In the genomic region with DNA sequence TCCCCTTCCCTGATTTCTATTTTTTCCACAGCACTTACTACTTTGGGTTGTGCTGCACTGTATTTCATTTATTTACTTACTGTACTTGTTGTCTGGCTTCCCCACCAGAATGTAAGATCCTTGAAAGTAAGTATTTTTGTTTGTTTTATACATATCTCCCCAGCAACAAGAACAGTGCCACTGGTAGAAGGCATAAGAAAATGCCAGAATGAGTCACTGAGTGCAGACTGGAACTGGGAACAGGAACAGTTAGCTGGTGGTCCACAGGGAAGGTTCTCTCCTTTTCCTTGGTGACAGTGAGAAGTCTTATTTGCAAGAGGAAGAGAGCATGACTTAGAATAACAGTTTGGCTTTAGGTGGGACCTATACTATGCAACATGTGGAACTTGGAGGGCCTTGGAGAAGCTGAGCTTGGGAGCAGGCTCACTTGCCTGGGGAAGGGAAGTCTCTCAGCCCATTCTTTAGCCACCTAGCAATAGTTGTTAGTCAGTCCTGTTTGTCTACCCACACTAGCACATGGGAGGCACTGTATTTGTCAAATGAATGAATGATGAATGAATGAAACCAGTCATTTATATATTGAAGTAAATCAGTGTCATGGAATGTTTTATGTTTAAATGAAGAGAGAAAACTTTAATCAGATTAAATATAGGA, we compare ENCODE assay signal across 9 cellular contexts.
DNase-seq lines count a peak whose midpoint lies in the region; ATAC-seq, FAIRE-seq and TF ChIP-seq lines count a peak whose summit lies in the region.
"Had no signal": no experiment of that assay in that cellular context is flagged by ENCODE, and none has a peak within 500 bp of the region (broad histone marks: within the 10 kb centered on the region; RNA-seq: fewer than 3 reads in every experiment).

No MANE protein-coding gene starts in this region.

- no peak overlapping the region for H3K4me3 Mint-ChIP-seq in CD8-positive, alpha-beta T cell

- no peak overlapping the region for H3K4me3 ChIP-seq in endothelial cell of umbilical vein (replicated peaks in 1 of 3; ENCODE audit: insufficient read depth in 1 of 3, low read depth in 1 of 3, low read length in 3 of 3)
- no peak overlapping the region for H3K4me3 ChIP-seq in CD8-positive, alpha-beta T cell (ENCODE audit: low read depth, low read length)

- no peaks in the 10 kb centered on the region for H3K9me1 ChIP-seq in endothelial cell of umbilical vein (replicated peaks; ENCODE audit: control insufficient read depth, extremely low read depth, insufficient read depth, low read length)

- DNase-seq in ACHN (peak; percentile 33), endothelial cell of umbilical vein (ENCODE audit: low read depth, low spot score) (peak; percentile 27), GM13976 (ENCODE audit: low spot score) (no peak), NCI-H2081 (lab: John Stamatoyannopoulos, UW) (no peak)
- no peak for DNase-seq in CD8-positive, alpha-beta T cell
- DNase-seq: DMS79 treated with DMSO at 0.1 percent for 48 hours had no signal

- ATAC-seq in GM18909 (IDR thresholded peaks at IDR 0.05; ENCODE audit: poor library complexity, unreplicated experiment) (peak; percentile 36), HG03108 (IDR thresholded peaks at IDR 0.05; ENCODE audit: unreplicated experiment) (peak; percentile 43), GM18520 (IDR thresholded peaks at IDR 0.05; ENCODE audit: unreplicated experiment) (no peak)
- ATAC-seq in CD8-positive, alpha-beta T cell, result no peak

- POLR2A ChIA-PET in endothelial cell of umbilical vein (lab: Charles Lee), result no interaction called here
- POLR2A ChIA-PET in CD8-positive, alpha-beta T cell (lab: Charles Lee), result no interaction called here

- H3K4me2 ChIP-seq in endothelial cell of umbilical vein (ENCODE audit: insufficient read depth, low read length), result no peak overlapping the region

- peaks cover 10% of the 10 kb centered on the region for H3K9me3 Mint-ChIP-seq in CD8-positive, alpha-beta T cell

- H3K9me3 ChIP-seq in endothelial cell of umbilical vein (replicated peaks; ENCODE audit: control insufficient read depth, insufficient read depth, low read length), result no peaks in the 10 kb centered on the region
- H3K9me3 ChIP-seq in CD8-positive, alpha-beta T cell (ENCODE audit: low read length), result no peaks in the 10 kb centered on the region

- no TSS peak for BruUV-seq in endothelial cell of umbilical vein (replicated peaks; lab: Mats Ljungman, UMichigan)

- no peaks in the 10 kb centered on the region for H3K27me3 ChIP-seq in endothelial cell of umbilical vein (ENCODE audit: control insufficient read depth in 2 of 2, insufficient read depth in 2 of 2, low read length in 2 of 2)
- H3K27me3 ChIP-seq in CD8-positive, alpha-beta T cell (ENCODE audit: insufficient read depth, low read length), result no peaks in the 10 kb centered on the region

- H3K36me3 ChIP-seq in endothelial cell of umbilical vein (ENCODE audit: control insufficient read depth in 2 of 2, extremely low read depth in 1 of 2, insufficient read depth in 2 of 2, low read length in 2 of 2), result no peaks in the 10 kb centered on the region
- H3K36me3 ChIP-seq in CD8-positive, alpha-beta T cell (ENCODE audit: insufficient read depth, low read length), result no peaks in the 10 kb centered on the region

- no peak overlapping the region for H3K27ac Mint-ChIP-seq in CD8-positive, alpha-beta T cell

- intact Hi-C loops in endothelial cell of umbilical vein (cut with micrococcal nuclease), result no loop called here
- intact Hi-C loops in CD8-positive, alpha-beta T cell (cut with DNase I, micrococcal nuclease), result no loop called here

- H3K9ac ChIP-seq in endothelial cell of umbilical vein (replicated peaks; ENCODE audit: extremely low read depth, insufficient read depth, low read length), result no peak overlapping the region

- in situ Hi-C loops in ACHN (cut with HindIII; ENCODE audit: low pct_ligation_motif_present, low pct_unique_long_range_greater_than_20kb, low sequenced_read_pairs) (no loop called here), GM13976 (cut with MboI; ENCODE audit: low sequenced_read_pairs, unreplicated experiment) (no loop called here)

- no peaks in the 10 kb centered on the region for H4K20me1 ChIP-seq in endothelial cell of umbilical vein (replicated peaks; ENCODE audit: control insufficient read depth, extremely low read depth, insufficient read depth, low read length)

- no peaks in the 10 kb centered on the region for H3K27me3 Mint-ChIP-seq in CD8-positive, alpha-beta T cell (ENCODE audit: low read depth)

- TF ChIP-seq CTCF in endothelial cell of umbilical vein (IDR thresholded peaks at IDR 0.05; ENCODE audit: extremely low read depth in 1 of 2, insufficient read depth in 1 of 2, low read depth in 1 of 2, low read length in 2 of 2) (no peak), GM13976 (IDR thresholded peaks at IDR 0.05; ENCODE audit: borderline replicate concordance, control extremely low read depth, extremely low read depth, insufficient read depth, missing control alignments) (no peak)
- no peak for TF ChIP-seq CTCF in CD8-positive, alpha-beta T cell (IDR thresholded peaks at IDR 0.05)

- dilution Hi-C loops in endothelial cell of umbilical vein (cut with MboI; ENCODE audit: extremely low pct_ligation_motif_present, low sequenced_read_pairs), result no loop called here

- no peak for FAIRE-seq in endothelial cell of umbilical vein (lab: Jason Lieb, UNC)

- H3K27ac ChIP-seq in endothelial cell of umbilical vein (ENCODE audit: insufficient read depth, low read depth, low read length), result no peak overlapping the region
- H3K27ac ChIP-seq in CD8-positive, alpha-beta T cell (ENCODE audit: low read depth, low read length), result no peak overlapping the region

- H3K4me1 Mint-ChIP-seq in CD8-positive, alpha-beta T cell (ENCODE audit: low read depth), result no peaks in the 10 kb centered on the region

- H3K4me1 ChIP-seq in endothelial cell of umbilical vein (ENCODE audit: control insufficient read depth, extremely low read depth, insufficient read depth, low read length), result no peaks in the 10 kb centered on the region
- peaks cover 4% of the 10 kb centered on the region for H3K4me1 ChIP-seq in CD8-positive, alpha-beta T cell (ENCODE audit: insufficient read depth, low read length)

- CTCF ChIA-PET in endothelial cell of umbilical vein (lab: Charles Lee), result interaction anchor here (0.7 to 1.3 kb wide), 2 partner anchors 12 to 287 kb away, joined by 3 to 4 read pairs; no protein-coding TSS in a partner anchor
- CTCF ChIA-PET in CD8-positive, alpha-beta T cell (lab: Charles Lee), result no interaction called here

- H3K79me2 ChIP-seq in endothelial cell of umbilical vein (ENCODE audit: control insufficient read depth, insufficient read depth, low read length), result no peaks in the 10 kb centered on the region

- TF ChIP-seq POLR2A in endothelial cell of umbilical vein (IDR thresholded peaks at IDR 0.05; ENCODE audit: low read depth, low read length), result no peak

- no peak overlapping the region for H2AFZ ChIP-seq in endothelial cell of umbilical vein (ENCODE audit: low read depth, low read length)

- peaks cover 4% of the 10 kb centered on the region for H3K36me3 Mint-ChIP-seq in CD8-positive, alpha-beta T cell

TF ChIP-seq in endothelial cell of umbilical vein, 7 proteins besides CTCF, POLR2A, EP300 and RAD21:
- TF ChIP-seq, protein P1, sequence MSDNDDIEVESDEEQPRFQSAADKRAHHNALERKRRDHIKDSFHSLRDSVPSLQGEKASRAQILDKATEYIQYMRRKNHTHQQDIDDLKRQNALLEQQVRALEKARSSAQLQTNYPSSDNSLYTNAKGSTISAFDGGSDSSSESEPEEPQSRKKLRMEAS (IDR thresholded peaks at IDR 0.05; ENCODE audit: insufficient read depth, insufficient read length), result no peak
- peak; percentile 15 for TF ChIP-seq FOS (IDR thresholded peaks at IDR 0.05; ENCODE audit: borderline replicate concordance, insufficient read depth, low read length)

Comparison
In these comparisons a context has a peak if more than half of its experiments do, and no peak if none do; other contexts are left out.
1. DNase-seq: peak in ACHN (single experiment) and endothelial cell of umbilical vein (single experiment); none in CD8-positive, alpha-beta T cell (0 of 7), GM13976 (single experiment) and NCI-H2081 (0 of 2).
2. ATAC-seq: peak in GM18909 (single experiment) and HG03108 (single experiment); none in CD8-positive, alpha-beta T cell (single experiment) and GM18520 (single experiment).